In genomic region chr21:31117046-31117916, GRCh38 we compare ENCODE assay signal across 8 cellular contexts.
A peak's percentile ranks its signal among the peaks of the same experiment; 100 is the strongest.
DNase-seq lines count a peak whose midpoint lies in the region; ATAC-seq and TF ChIP-seq lines count a peak whose summit lies in the region.

No MANE protein-coding gene starts in this region.

- H3K4me3 ChIP-seq in adipocyte (ENCODE audit: low read length), result no peak overlapping the region
- H3K4me3 ChIP-seq in kidney epithelial cell (ENCODE audit: low read depth, low read length), result no peak overlapping the region

- H3K27me3 ChIP-seq in adipocyte (replicated peaks; ENCODE audit: control insufficient read depth, insufficient read depth, low read length), result no peaks in the 10 kb centered on the region
- H3K27me3 ChIP-seq in kidney epithelial cell (ENCODE audit: control insufficient read depth, insufficient read depth, low read length), result no peaks in the 10 kb centered on the region

- DNase-seq in AG20443 (ENCODE audit: low spot score) (peak; percentile 88), HK-2 (ENCODE audit: unreplicated experiment) (peak; percentile 7), adipocyte (ENCODE audit: low read depth) (peak; percentile 77), kidney epithelial cell (ENCODE audit: low read depth) (peak; percentile 77), iPS-NIHi11 (ENCODE audit: low spot score) (no peak)
- no peak for DNase-seq in stimulated activated naive CD4-positive, alpha-beta T cell treated with Interleukin-2 at 50 U/mL for 16 hours (lab: John Stamatoyannopoulos, UW)

- no peak for ATAC-seq in GM18520 (IDR thresholded peaks at IDR 0.05; ENCODE audit: unreplicated experiment)
- ATAC-seq in HG03565 (IDR thresholded peaks at IDR 0.05; ENCODE audit: unreplicated experiment), result no peak

- no peaks in the 10 kb centered on the region for H3K9me3 ChIP-seq in adipocyte (ENCODE audit: control insufficient read depth, low read length)

- H3K36me3 ChIP-seq in adipocyte (ENCODE audit: control insufficient read depth, insufficient read depth, low read length, severe bottlenecking) (no peaks in the 10 kb centered on the region), kidney epithelial cell (ENCODE audit: control insufficient read depth, insufficient read depth, low read length) (no peaks in the 10 kb centered on the region)

- no peak for TF ChIP-seq CTCF in kidney epithelial cell (IDR thresholded peaks at IDR 0.05; ENCODE audit: insufficient read depth, low read length, poor library complexity, severe bottlenecking)

- H3K9ac ChIP-seq in adipocyte (ENCODE audit: low read length), result no peak overlapping the region

- H3K4me1 ChIP-seq in adipocyte (ENCODE audit: control insufficient read depth, insufficient read depth, low read length), result peaks cover 11% of the 10 kb centered on the region

Comparison
In these comparisons a context has a peak if more than half of its experiments do, and no peak if none do; other contexts are left out.
1. DNase-seq: peak in AG20443 (single experiment), HK-2 (single experiment), adipocyte (single experiment) and kidney epithelial cell (single experiment); none in iPS-NIHi11 (single experiment) and stimulated activated naive CD4-positive, alpha-beta T cell treated with Interleukin-2 at 50 U/mL for 16 hours (single experiment).